In the genomic region with DNA sequence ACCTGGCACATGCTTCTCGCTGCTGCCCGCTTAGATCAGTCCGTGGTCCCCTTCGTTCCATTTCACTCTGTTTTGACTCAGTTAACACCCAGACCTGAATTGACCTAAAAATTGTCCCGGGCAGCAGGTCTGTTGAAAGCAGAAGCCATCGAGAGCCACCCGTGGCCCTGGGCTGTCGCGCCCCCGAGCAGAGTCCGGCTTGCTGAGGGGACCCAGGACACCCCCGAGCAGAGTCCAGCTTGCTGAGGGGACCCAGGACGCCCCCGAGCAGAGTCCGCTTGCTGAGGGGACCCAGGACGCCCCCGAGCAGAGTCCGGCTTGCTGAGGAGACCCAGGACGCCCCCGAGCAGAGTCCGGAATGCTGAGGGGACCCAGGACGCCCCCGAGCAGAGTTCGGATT, we compare ENCODE assay signal across 3 cellular contexts.
TF ChIP-seq lines count a peak whose summit lies in the region.

No MANE protein-coding gene starts in this region.

TF ChIP-seq in SK-N-SH, 30 proteins besides CTCF, POLR2A, EP300 and RAD21:
- TF ChIP-seq SMC3 (IDR thresholded peaks at IDR 0.05; ENCODE audit: low read depth, low read length) (no peak), TAF1 (IDR thresholded peaks at IDR 0.05; ENCODE audit: borderline replicate concordance, low read depth, low read length) (no peak), MXI1 (IDR thresholded peaks at IDR 0.05; ENCODE audit: low read depth, low read length) (no peak), TCF12 (IDR thresholded peaks at IDR 0.05) (no peak), MEF2A (IDR thresholded peaks at IDR 0.05; ENCODE audit: borderline replicate concordance, low read depth) (no peak), FOXM1 (IDR thresholded peaks at IDR 0.05; ENCODE audit: low read depth) (no peak), TEAD4 (IDR thresholded peaks at IDR 0.05; ENCODE audit: borderline replicate concordance, insufficient read depth) (no peak), CHD2 (IDR thresholded peaks at IDR 0.05; ENCODE audit: low read length, partially characterized antibody) (no peak), GABPA (IDR thresholded peaks at IDR 0.05; ENCODE audit: low read depth) (no peak), NRF1 (IDR thresholded peaks at IDR 0.05; ENCODE audit: low read depth, low read length) (no peak)
- TF ChIP-seq, protein P1, sequence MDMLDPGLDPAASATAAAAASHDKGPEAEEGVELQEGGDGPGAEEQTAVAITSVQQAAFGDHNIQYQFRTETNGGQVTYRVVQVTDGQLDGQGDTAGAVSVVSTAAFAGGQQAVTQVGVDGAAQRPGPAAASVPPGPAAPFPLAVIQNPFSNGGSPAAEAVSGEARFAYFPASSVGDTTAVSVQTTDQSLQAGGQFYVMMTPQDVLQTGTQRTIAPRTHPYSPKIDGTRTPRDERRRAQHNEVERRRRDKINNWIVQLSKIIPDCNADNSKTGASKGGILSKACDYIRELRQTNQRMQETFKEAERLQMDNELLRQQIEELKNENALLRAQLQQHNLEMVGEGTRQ (IDR thresholded peaks at IDR 0.05; ENCODE audit: borderline replicate concordance, low read depth, low read length), result no peak

TF ChIP-seq in SK-N-SH treated with all-trans-retinoic acid at 6 μM for 48 hours, 23 proteins besides CTCF, POLR2A, EP300 and RAD21 (continues in another document):
- no peak for TF ChIP-seq ISL1 (CRISPR knock-in tag; IDR thresholded peaks at IDR 0.05)
- no peak for TF ChIP-seq ZNF70 (CRISPR knock-in tag; IDR thresholded peaks at IDR 0.05)
- TF ChIP-seq GLIS3 (CRISPR knock-in tag; IDR thresholded peaks at IDR 0.05), result no peak
- TF ChIP-seq, protein P2, sequence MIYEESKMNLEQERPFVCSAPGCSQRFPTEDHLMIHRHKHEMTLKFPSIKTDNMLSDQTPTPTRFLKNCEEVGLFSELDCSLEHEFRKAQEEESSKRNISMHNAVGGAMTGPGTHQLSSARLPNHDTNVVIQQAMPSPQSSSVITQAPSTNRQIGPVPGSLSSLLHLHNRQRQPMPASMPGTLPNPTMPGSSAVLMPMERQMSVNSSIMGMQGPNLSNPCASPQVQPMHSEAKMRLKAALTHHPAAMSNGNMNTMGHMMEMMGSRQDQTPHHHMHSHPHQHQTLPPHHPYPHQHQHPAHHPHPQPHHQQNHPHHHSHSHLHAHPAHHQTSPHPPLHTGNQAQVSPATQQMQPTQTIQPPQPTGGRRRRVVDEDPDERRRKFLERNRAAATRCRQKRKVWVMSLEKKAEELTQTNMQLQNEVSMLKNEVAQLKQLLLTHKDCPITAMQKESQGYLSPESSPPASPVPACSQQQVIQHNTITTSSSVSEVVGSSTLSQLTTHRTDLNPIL (CRISPR knock-in tag; IDR thresholded peaks at IDR 0.05; ENCODE audit: low read depth), result no peak
- no peak for TF ChIP-seq TCF4 (CRISPR knock-in tag; IDR thresholded peaks at IDR 0.05; ENCODE audit: borderline replicate concordance)
- TF ChIP-seq, protein P3, sequence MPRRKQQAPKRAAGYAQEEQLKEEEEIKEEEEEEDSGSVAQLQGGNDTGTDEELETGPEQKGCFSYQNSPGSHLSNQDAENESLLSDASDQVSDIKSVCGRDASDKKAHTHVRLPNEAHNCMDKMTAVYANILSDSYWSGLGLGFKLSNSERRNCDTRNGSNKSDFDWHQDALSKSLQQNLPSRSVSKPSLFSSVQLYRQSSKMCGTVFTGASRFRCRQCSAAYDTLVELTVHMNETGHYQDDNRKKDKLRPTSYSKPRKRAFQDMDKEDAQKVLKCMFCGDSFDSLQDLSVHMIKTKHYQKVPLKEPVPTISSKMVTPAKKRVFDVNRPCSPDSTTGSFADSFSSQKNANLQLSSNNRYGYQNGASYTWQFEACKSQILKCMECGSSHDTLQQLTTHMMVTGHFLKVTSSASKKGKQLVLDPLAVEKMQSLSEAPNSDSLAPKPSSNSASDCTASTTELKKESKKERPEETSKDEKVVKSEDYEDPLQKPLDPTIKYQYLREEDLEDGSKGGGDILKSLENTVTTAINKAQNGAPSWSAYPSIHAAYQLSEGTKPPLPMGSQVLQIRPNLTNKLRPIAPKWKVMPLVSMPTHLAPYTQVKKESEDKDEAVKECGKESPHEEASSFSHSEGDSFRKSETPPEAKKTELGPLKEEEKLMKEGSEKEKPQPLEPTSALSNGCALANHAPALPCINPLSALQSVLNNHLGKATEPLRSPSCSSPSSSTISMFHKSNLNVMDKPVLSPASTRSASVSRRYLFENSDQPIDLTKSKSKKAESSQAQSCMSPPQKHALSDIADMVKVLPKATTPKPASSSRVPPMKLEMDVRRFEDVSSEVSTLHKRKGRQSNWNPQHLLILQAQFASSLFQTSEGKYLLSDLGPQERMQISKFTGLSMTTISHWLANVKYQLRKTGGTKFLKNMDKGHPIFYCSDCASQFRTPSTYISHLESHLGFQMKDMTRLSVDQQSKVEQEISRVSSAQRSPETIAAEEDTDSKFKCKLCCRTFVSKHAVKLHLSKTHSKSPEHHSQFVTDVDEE (CRISPR knock-in tag; IDR thresholded peaks at IDR 0.05), result no peak
- no peak for TF ChIP-seq CSDC2 (CRISPR knock-in tag; IDR thresholded peaks at IDR 0.05)
- TF ChIP-seq ZNF565 (CRISPR knock-in tag; conservative IDR thresholded peaks at IDR 0.05; ENCODE audit: low read depth), result no peak
- TF ChIP-seq PPARA (CRISPR knock-in tag; IDR thresholded peaks at IDR 0.05; ENCODE audit: borderline replicate concordance), result no peak
- no peak for TF ChIP-seq TOX (CRISPR knock-in tag; IDR thresholded peaks at IDR 0.05; ENCODE audit: borderline replicate concordance)
- no peak for TF ChIP-seq ZC3H10 (CRISPR knock-in tag; IDR thresholded peaks at IDR 0.05)
- TF ChIP-seq, protein P4, sequence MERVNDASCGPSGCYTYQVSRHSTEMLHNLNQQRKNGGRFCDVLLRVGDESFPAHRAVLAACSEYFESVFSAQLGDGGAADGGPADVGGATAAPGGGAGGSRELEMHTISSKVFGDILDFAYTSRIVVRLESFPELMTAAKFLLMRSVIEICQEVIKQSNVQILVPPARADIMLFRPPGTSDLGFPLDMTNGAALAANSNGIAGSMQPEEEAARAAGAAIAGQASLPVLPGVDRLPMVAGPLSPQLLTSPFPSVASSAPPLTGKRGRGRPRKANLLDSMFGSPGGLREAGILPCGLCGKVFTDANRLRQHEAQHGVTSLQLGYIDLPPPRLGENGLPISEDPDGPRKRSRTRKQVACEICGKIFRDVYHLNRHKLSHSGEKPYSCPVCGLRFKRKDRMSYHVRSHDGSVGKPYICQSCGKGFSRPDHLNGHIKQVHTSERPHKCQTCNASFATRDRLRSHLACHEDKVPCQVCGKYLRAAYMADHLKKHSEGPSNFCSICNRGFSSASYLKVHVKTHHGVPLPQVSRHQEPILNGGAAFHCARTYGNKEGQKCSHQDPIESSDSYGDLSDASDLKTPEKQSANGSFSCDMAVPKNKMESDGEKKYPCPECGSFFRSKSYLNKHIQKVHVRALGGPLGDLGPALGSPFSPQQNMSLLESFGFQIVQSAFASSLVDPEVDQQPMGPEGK (CRISPR knock-in tag; IDR thresholded peaks at IDR 0.05; ENCODE audit: borderline replicate concordance), result no peak
- TF ChIP-seq, protein P5, sequence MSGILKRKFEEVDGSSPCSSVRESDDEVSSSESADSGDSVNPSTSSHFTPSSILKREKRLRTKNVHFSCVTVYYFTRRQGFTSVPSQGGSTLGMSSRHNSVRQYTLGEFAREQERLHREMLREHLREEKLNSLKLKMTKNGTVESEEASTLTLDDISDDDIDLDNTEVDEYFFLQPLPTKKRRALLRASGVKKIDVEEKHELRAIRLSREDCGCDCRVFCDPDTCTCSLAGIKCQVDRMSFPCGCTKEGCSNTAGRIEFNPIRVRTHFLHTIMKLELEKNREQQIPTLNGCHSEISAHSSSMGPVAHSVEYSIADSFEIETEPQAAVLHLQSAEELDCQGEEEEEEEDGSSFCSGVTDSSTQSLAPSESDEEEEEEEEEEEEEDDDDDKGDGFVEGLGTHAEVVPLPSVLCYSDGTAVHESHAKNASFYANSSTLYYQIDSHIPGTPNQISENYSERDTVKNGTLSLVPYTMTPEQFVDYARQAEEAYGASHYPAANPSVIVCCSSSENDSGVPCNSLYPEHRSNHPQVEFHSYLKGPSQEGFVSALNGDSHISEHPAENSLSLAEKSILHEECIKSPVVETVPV (CRISPR knock-in tag; IDR thresholded peaks at IDR 0.05), result no peak

TF ChIP-seq in HCT116, 20 proteins besides CTCF, POLR2A, EP300 and RAD21:
- TF ChIP-seq, protein P6, sequence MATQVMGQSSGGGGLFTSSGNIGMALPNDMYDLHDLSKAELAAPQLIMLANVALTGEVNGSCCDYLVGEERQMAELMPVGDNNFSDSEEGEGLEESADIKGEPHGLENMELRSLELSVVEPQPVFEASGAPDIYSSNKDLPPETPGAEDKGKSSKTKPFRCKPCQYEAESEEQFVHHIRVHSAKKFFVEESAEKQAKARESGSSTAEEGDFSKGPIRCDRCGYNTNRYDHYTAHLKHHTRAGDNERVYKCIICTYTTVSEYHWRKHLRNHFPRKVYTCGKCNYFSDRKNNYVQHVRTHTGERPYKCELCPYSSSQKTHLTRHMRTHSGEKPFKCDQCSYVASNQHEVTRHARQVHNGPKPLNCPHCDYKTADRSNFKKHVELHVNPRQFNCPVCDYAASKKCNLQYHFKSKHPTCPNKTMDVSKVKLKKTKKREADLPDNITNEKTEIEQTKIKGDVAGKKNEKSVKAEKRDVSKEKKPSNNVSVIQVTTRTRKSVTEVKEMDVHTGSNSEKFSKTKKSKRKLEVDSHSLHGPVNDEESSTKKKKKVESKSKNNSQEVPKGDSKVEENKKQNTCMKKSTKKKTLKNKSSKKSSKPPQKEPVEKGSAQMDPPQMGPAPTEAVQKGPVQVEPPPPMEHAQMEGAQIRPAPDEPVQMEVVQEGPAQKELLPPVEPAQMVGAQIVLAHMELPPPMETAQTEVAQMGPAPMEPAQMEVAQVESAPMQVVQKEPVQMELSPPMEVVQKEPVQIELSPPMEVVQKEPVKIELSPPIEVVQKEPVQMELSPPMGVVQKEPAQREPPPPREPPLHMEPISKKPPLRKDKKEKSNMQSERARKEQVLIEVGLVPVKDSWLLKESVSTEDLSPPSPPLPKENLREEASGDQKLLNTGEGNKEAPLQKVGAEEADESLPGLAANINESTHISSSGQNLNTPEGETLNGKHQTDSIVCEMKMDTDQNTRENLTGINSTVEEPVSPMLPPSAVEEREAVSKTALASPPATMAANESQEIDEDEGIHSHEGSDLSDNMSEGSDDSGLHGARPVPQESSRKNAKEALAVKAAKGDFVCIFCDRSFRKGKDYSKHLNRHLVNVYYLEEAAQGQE (IDR thresholded peaks at IDR 0.05; ENCODE audit: low read depth), result no peak
- no peak for TF ChIP-seq ELF1 (IDR thresholded peaks at IDR 0.05; ENCODE audit: borderline replicate concordance, low read depth)
- TF ChIP-seq EZH2phosphoT487 (IDR thresholded peaks at IDR 0.05; ENCODE audit: borderline replicate concordance), result no peak
- no peak for TF ChIP-seq CBX3 (IDR thresholded peaks at IDR 0.05; ENCODE audit: low read depth)
- TF ChIP-seq EGR1 (IDR thresholded peaks at IDR 0.05; ENCODE audit: low read depth), result no peak
- no peak for TF ChIP-seq SIN3A (IDR thresholded peaks at IDR 0.05; ENCODE audit: low read depth)
- TF ChIP-seq, protein P7, sequence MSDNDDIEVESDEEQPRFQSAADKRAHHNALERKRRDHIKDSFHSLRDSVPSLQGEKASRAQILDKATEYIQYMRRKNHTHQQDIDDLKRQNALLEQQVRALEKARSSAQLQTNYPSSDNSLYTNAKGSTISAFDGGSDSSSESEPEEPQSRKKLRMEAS (IDR thresholded peaks at IDR 0.05), result no peak
- no peak for TF ChIP-seq ZNF274 (IDR thresholded peaks at IDR 0.05; ENCODE audit: low read depth, low read length)
- TF ChIP-seq SRF (IDR thresholded peaks at IDR 0.05; ENCODE audit: low read depth), result no peak
- no peak for TF ChIP-seq CEBPB (IDR thresholded peaks at IDR 0.05; ENCODE audit: low read depth)
- no peak for TF ChIP-seq FOSL1 (IDR thresholded peaks at IDR 0.05; ENCODE audit: low read depth)
